In the genomic region with DNA sequence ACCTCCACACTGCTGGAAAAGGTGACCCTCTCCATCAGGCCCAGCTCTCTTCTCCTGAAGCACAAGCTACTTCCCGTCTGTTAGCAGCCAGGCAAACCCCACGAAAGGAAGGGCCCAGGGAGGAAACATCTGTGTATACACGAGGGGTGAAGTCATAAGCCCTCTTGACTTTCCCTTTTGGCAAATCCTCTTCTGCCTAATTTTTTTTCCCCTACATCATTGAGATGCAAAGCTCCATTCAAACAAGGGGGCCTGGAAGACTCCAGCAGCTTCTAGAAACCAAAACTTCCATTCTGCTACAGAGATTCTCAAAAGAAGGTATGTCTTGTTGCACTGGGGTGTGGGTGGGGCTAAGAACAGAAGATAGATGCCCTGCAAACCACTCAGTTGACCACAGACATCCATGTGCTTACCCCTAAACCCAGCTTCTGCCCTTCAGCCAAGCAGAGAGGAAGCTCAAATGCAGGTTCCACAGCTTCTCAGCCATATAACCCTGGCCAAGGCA, we compare ENCODE assay signal across 10 cellular contexts.
A peak's percentile ranks its signal among the peaks of the same experiment; 100 is the strongest.
DNase-seq lines count a peak whose midpoint lies in the region; ATAC-seq and TF ChIP-seq lines count a peak whose summit lies in the region.
"Had no signal": no experiment of that assay in that cellular context is flagged by ENCODE, and none has a peak within 500 bp of the region (broad histone marks: within the 10 kb centered on the region; RNA-seq: fewer than 3 reads in every experiment).

No MANE protein-coding gene starts in this region.

- intact Hi-C loops in colonic mucosa (cut with DNase I) = no loop called here

- TF ChIP-seq CTCF in colonic mucosa (IDR thresholded peaks at IDR 0.05) = no peak
- TF ChIP-seq CTCF in WERI-Rb-1 (IDR thresholded peaks at IDR 0.05; ENCODE audit: low read depth, low read length) = no peak

- H3K9me3 ChIP-seq in colonic mucosa = no peaks in the 10 kb centered on the region
- peaks cover 0 to 4% (median 0%) of the 10 kb centered on the region in 3 donors for H3K9me3 ChIP-seq in skeletal muscle tissue (ENCODE audit: control insufficient read depth in 3 of 3, low read length in 3 of 3)
- H3K9me3 ChIP-seq in WERI-Rb-1 (ENCODE audit: severe bottlenecking) = no peaks in the 10 kb centered on the region
- H3K9me3 ChIP-seq: right lobe of liver had no signal

- H3K4me3 ChIP-seq in colonic mucosa (no peak overlapping the region), skeletal muscle tissue (ENCODE audit: low read length in 3 of 3) (peak overlapping the region in 1 of 3 donors; percentile 22), WERI-Rb-1 (ENCODE audit: low read depth, low read length) (no peak overlapping the region)
- H3K4me3 ChIP-seq: right lobe of liver had no signal

- no peaks in the 10 kb centered on the region for H3K36me3 ChIP-seq in colonic mucosa
- H3K36me3 ChIP-seq in skeletal muscle tissue (ENCODE audit: control insufficient read depth in 3 of 3, insufficient read depth in 3 of 3, low read length in 3 of 3) = peaks cover 0 to 2% (median 0%) of the 10 kb centered on the region in 3 donors
- no peaks in the 10 kb centered on the region for H3K36me3 ChIP-seq in WERI-Rb-1
- H3K36me3 ChIP-seq: right lobe of liver had no signal

- H3K27me3 ChIP-seq in colonic mucosa (no peaks in the 10 kb centered on the region), skeletal muscle tissue (ENCODE audit: control insufficient read depth in 3 of 3, insufficient read depth in 3 of 3, low read length in 3 of 3) (peaks cover 0 to 2% (median 0%) of the 10 kb centered on the region in 3 donors), WERI-Rb-1 (ENCODE audit: insufficient read depth, low read depth, severe bottlenecking) (no peaks in the 10 kb centered on the region)
- H3K27me3 ChIP-seq: right lobe of liver had no signal

- H3K9ac ChIP-seq in colonic mucosa (ENCODE audit: low read depth in 2 of 2, low read length in 2 of 2) (no peak overlapping the region), skeletal muscle tissue (ENCODE audit: low read depth in 1 of 3, low read length in 3 of 3) (no peak overlapping the region)

- ATAC-seq in GM18870 (IDR thresholded peaks at IDR 0.05; ENCODE audit: unreplicated experiment) (peak; percentile 35), HG03039 (IDR thresholded peaks at IDR 0.05; ENCODE audit: unreplicated experiment) (peak; percentile 46), HG02840 (IDR thresholded peaks at IDR 0.05; ENCODE audit: low FRiP score, unreplicated experiment) (no peak)

- H3K27ac ChIP-seq in colonic mucosa (peak overlapping the region; percentile 47), skeletal muscle tissue (ENCODE audit: low read depth, low read length) (peak overlapping the region; percentile 69), WERI-Rb-1 (no peak overlapping the region)
- H3K27ac ChIP-seq: right lobe of liver had no signal

- H3K4me1 ChIP-seq in colonic mucosa = no peaks in the 10 kb centered on the region
- peaks cover 4 to 27% (median 10%) of the 10 kb centered on the region in 3 donors for H3K4me1 ChIP-seq in skeletal muscle tissue (ENCODE audit: control insufficient read depth in 3 of 3, insufficient read depth in 3 of 3, low read length in 3 of 3)
- H3K4me1 ChIP-seq: right lobe of liver had no signal

- peak; percentile 37 for DNase-seq in colonic mucosa
- DNase-seq in NCI-H187 treated with DMSO at 0.1 percent for 48 hours (lab: John Stamatoyannopoulos, UW) = no peak
- no peak for DNase-seq in NCI-H2171 treated with DMSO at 0.1 percent for 48 hours (lab: John Stamatoyannopoulos, UW)
- DNase-seq in WERI-Rb-1 = no peak
- DNase-seq: right lobe of liver, T-helper 1 cell had no signal
